Comparison of ENCODE assay signal across 27 cellular contexts in genomic region chr7:98163269-98163668, GRCh38. TPM values are rescaled to one million over a fixed set of nuclear protein-coding genes. Genes with fewer than 3 reads are reported as not detected.
DNase-seq lines count a peak whose midpoint lies in the region; ATAC-seq and TF ChIP-seq lines count a peak whose summit lies in the region.
"Had no signal": no experiment of that assay in that cellular context is flagged by ENCODE, and none has a peak within 500 bp of the region (broad histone marks: within the 10 kb centered on the region; RNA-seq: fewer than 3 reads in every experiment).

No MANE protein-coding gene starts in this region.

- H3K4me3 Mint-ChIP-seq in chondrocyte (ENCODE audit: unreplicated experiment) = no peak overlapping the region
- H3K4me3 Mint-ChIP-seq: activated naive CD4-positive, alpha-beta T cell treated with anti-CD3 and anti-CD28 coated beads, Interleukin-2, amount 50 U/mL, for 24 hours; CD4-positive, CD25-positive, alpha-beta regulatory T cell; nephron; stimulated activated naive B cell treated with anti-CD40 and anti-IgM and Interleukin-4, amounts not matched to agents 10 μg/mL and 1 μg/mL and 100 μg/mL, for 72 hours; T-helper 2 cell treated with Interferon-gamma antibody and Interleukin-4, amounts not matched to agents 5 μg/mL and 100 μg/mL, for 36 hours had no signal

- H3K9me3 Mint-ChIP-seq in chondrocyte (ENCODE audit: low read depth) = no peaks in the 10 kb centered on the region
- H3K9me3 Mint-ChIP-seq: activated naive CD4-positive, alpha-beta T cell treated with anti-CD3 and anti-CD28 coated beads, Interleukin-2, amount 50 U/mL, for 24 hours; CD4-positive, CD25-positive, alpha-beta regulatory T cell; nephron; stimulated activated naive B cell treated with anti-CD40 and anti-IgM and Interleukin-4, amounts not matched to agents 10 μg/mL and 1 μg/mL and 100 μg/mL, for 72 hours; T-helper 2 cell treated with Interferon-gamma antibody and Interleukin-4, amounts not matched to agents 5 μg/mL and 100 μg/mL, for 36 hours had no signal

- TF ChIP-seq POLR2A in heart left ventricle (IDR thresholded peaks at IDR 0.05) (no peak), uterus (IDR thresholded peaks at IDR 0.05) (no peak), testis (IDR thresholded peaks at IDR 0.05) (no peak)

- H3K27me3 Mint-ChIP-seq in chondrocyte (ENCODE audit: low read depth) = no peaks in the 10 kb centered on the region
- H3K27me3 Mint-ChIP-seq: activated naive CD4-positive, alpha-beta T cell treated with anti-CD3 and anti-CD28 coated beads, Interleukin-2, amount 50 U/mL, for 24 hours; CD4-positive, CD25-positive, alpha-beta regulatory T cell had no signal

- peaks cover 9% of the 10 kb centered on the region for H3K4me1 Mint-ChIP-seq in chondrocyte (ENCODE audit: low read depth)
- H3K4me1 Mint-ChIP-seq: nephron had no signal

- H3K36me3 ChIP-seq in right atrium auricular region (no peaks in the 10 kb centered on the region), heart left ventricle (peaks cover 0 to 26% (median 13%) of the 10 kb centered on the region in 9 donors), lower lobe of right lung (peaks cover 16% of the 10 kb centered on the region), uterus (no peaks in the 10 kb centered on the region), testis (ENCODE audit: low read depth, missing control alignments) (no peaks in the 10 kb centered on the region)

- peak overlapping the region; percentile 27 for H3K27ac Mint-ChIP-seq in chondrocyte (ENCODE audit: unreplicated experiment)
- H3K27ac Mint-ChIP-seq: activated naive CD4-positive, alpha-beta T cell treated with anti-CD3 and anti-CD28 coated beads, Interleukin-2, amount 50 U/mL, for 24 hours; stimulated activated naive B cell treated with anti-CD40 and anti-IgM and Interleukin-4, amounts not matched to agents 10 μg/mL and 1 μg/mL and 100 μg/mL, for 72 hours; T-helper 2 cell treated with Interferon-gamma antibody and Interleukin-4, amounts not matched to agents 5 μg/mL and 100 μg/mL, for 36 hours had no signal

- TF ChIP-seq CTCF in right atrium auricular region (IDR thresholded peaks at IDR 0.05) (no peak), heart left ventricle (IDR thresholded peaks at IDR 0.05) (no peak), chondrocyte (IDR thresholded peaks at IDR 0.05) (no peak), lower lobe of right lung (IDR thresholded peaks at IDR 0.05) (no peak), uterus (IDR thresholded peaks at IDR 0.05) (no peak), testis (IDR thresholded peaks at IDR 0.05) (no peak)

- WGBS in heart left ventricle, 4 donors = 72 to 91% (median 77%) methylated on average over 7 of the region's 7 CpGs
- 50 to 71% methylated on average over 4 to 7 of the region's 7 CpGs for WGBS in testis, 2 donors

- H3K36me3 Mint-ChIP-seq in chondrocyte (ENCODE audit: low read depth) = peaks cover 5% of the 10 kb centered on the region

- intact Hi-C loops in heart left ventricle (cut with DNase I) (no loop called here), lower lobe of right lung (cut with DNase I) (loop anchor here (10.0 kb wide), 1 partner anchor 58 kb away; the partner anchor contains the start of gene LMTK2), uterus (cut with DNase I; ENCODE audit: low total_unique reads) (no loop called here), testis (cut with DNase I; ENCODE audit: low total_unique reads) (loop anchor here (10.0 kb wide), 1 partner anchor 58 kb away; the partner anchor contains the start of gene LMTK2)

- DNase-seq in right atrium auricular region (ENCODE audit: low spot score) (no peak), heart left ventricle (no peak), chondrocyte (ENCODE audit: low spot score) (no peak), lower lobe of right lung (no peak), uterus (no peak), testis (no peak), NCI-H2227 (lab: John Stamatoyannopoulos, UW; ENCODE audit: unreplicated experiment) (no peak)
- DNase-seq: activated CD4-positive, alpha-beta T cell treated with anti-CD3 and anti-CD28 coated beads for 48 hours; activated CD8-positive, alpha-beta memory T cell treated with anti-CD3 and anti-CD28 coated beads for 24 hours; CD4-positive, CD25-positive, alpha-beta regulatory T cell; effector CD8-positive, alpha-beta T cell; GOT3; heart right ventricle; NCI-H1417 treated with DMSO at 0.1 percent for 48 hours; NCI-H2081; NCI-H2227 treated with DMSO at 0.1 percent for 48 hours; NCI-H526; SIG-M5; stimulated activated naive B cell treated with anti-CD40 and anti-IgM and Interleukin-4, amounts not matched to agents 10 μg/mL and 1 μg/mL and 100 μg/mL, for 72 hours had no signal

- no peak overlapping the region for H3K4me3 ChIP-seq in right atrium auricular region
- H3K4me3 ChIP-seq in heart left ventricle = no peak overlapping the region
- no peak overlapping the region for H3K4me3 ChIP-seq in lower lobe of right lung
- H3K4me3 ChIP-seq in uterus = no peak overlapping the region
- no peak overlapping the region for H3K4me3 ChIP-seq in testis
- H3K4me3 ChIP-seq: A549, coronary artery, heart right ventricle had no signal

- ATAC-seq in heart left ventricle (no peak), lower lobe of right lung (peak; percentile 4 to 31), HG03565 (IDR thresholded peaks at IDR 0.05; ENCODE audit: unreplicated experiment) (no peak)
- ATAC-seq: A549, HepG2 had no signal

- H3K9me3 ChIP-seq in right atrium auricular region (no peaks in the 10 kb centered on the region), heart left ventricle (no peaks in the 10 kb centered on the region), lower lobe of right lung (no peaks in the 10 kb centered on the region), uterus (no peaks in the 10 kb centered on the region), testis (no peaks in the 10 kb centered on the region)
- H3K9me3 ChIP-seq: A549, heart right ventricle had no signal

- H3K27ac ChIP-seq in right atrium auricular region (peak overlapping the region; percentile 9 to 19), heart left ventricle (no peak overlapping the region), lower lobe of right lung (peak overlapping the region; percentile 48), uterus (peak overlapping the region; percentile 61 to 69), testis (no peak overlapping the region)
- H3K27ac ChIP-seq: A549, coronary artery, heart right ventricle had no signal

- peaks cover 0 to 15% of the 10 kb centered on the region in 2 donors for H3K4me1 ChIP-seq in right atrium auricular region
- H3K4me1 ChIP-seq in heart left ventricle = peaks cover 0 to 17% (median 6%) of the 10 kb centered on the region in 12 donors
- H3K4me1 ChIP-seq in lower lobe of right lung = no peaks in the 10 kb centered on the region
- H3K4me1 ChIP-seq in uterus = no peaks in the 10 kb centered on the region
- H3K4me1 ChIP-seq in testis = peaks cover 6% of the 10 kb centered on the region

- H3K27me3 ChIP-seq in right atrium auricular region (no peaks in the 10 kb centered on the region), heart left ventricle (no peaks in the 10 kb centered on the region), lower lobe of right lung (ENCODE audit: low read depth) (no peaks in the 10 kb centered on the region), uterus (no peaks in the 10 kb centered on the region), testis (no peaks in the 10 kb centered on the region)
- H3K27me3 ChIP-seq: heart right ventricle had no signal

RNA-seq across cellular contexts. Expression of gene BHLHA15, which starts 48.0 kb away (rescaled TPM):
- total RNA-seq in right atrium auricular region = under 1 TPM in 1 of 2 donors, not detected in 1; 0.83 TPM
- 1 to 10 TPM in 1 of 9 donors, under 1 TPM in 1, not detected in 7; 0.61 to 1.3 TPM for total RNA-seq in heart left ventricle
- polyA plus RNA-seq in heart left ventricle = under 1 TPM in 1 of 2 donors, not detected in 1; 0.26 TPM
- 0.32 to 1.2 TPM in 2 of 3 replicates, not detected in the other for total RNA-seq in chondrocyte
- 1.2 TPM for total RNA-seq in lower lobe of right lung
- 1 to 10 TPM in 1 of 4 donors, under 1 TPM in 1, not detected in 2; 0.41 to 1.6 TPM for total RNA-seq in uterus
- total RNA-seq in testis = 1 to 10 TPM in 1 of 2 donors, under 1 TPM in 1; 0.50 to 2.4 TPM
- not detected for polyA plus RNA-seq in testis (ENCODE audit: insufficient read depth, low read depth, low replicate concordance)
- total RNA-seq: CD4-positive, CD25-positive, alpha-beta regulatory T cell; heart right ventricle; skeletal muscle tissue had no signal
- polyA plus RNA-seq: CD4-positive, CD25-positive, alpha-beta regulatory T cell had no signal

RNA-seq across cellular contexts. Expression of gene LMTK2, which starts 56.6 kb away (rescaled TPM):
- 10 to 100 TPM; 39.2 to 54.1 TPM for total RNA-seq in right atrium auricular region
- total RNA-seq in heart left ventricle = 10 to 100 TPM; 18.8 to 58.3 (median 34.5) TPM
- 10 to 100 TPM in 1 of 2 donors, 1 to 10 TPM in 1; 6.3 to 10.1 TPM for polyA plus RNA-seq in heart left ventricle
- total RNA-seq in chondrocyte = 14.9 to 15.2 TPM (median 15.0 TPM) in 3 replicates
- total RNA-seq in lower lobe of right lung = 24.5 TPM
- total RNA-seq in uterus = 10 to 100 TPM in 3 of 4 donors, 1 to 10 TPM in 1; 5.9 to 23.3 (median 14.8) TPM
- total RNA-seq in testis = 10 to 100 TPM; 35.5 to 36.1 TPM
- 16.1 TPM for polyA plus RNA-seq in testis (ENCODE audit: insufficient read depth, low read depth, low replicate concordance)

Comparison
In these comparisons a context has a peak if more than half of its experiments do, and no peak if none do; other contexts are left out.
1. H3K27ac ChIP-seq: peak in right atrium auricular region (2 of 2), lower lobe of right lung (single experiment) and uterus (2 of 2); none in heart left ventricle (0 of 12) and testis (0 of 2).
2. ATAC-seq: peak in lower lobe of right lung (2 of 2); none in heart left ventricle (0 of 4) and HG03565 (single experiment).
3. intact Hi-C loops: an anchor here in lower lobe of right lung (10.0 kb wide) and testis (10.0 kb wide); none called in heart left ventricle and uterus.